ENCODE assay signal across 8 cellular contexts in genomic region chrX:38803286-38803608, GRCh38. TPM values are rescaled to one million over a fixed set of nuclear protein-coding genes. Genes with fewer than 3 reads are reported as not detected.
DNase-seq lines count a peak whose midpoint lies in the region; ATAC-seq and TF ChIP-seq lines count a peak whose summit lies in the region.

No MANE protein-coding gene starts in this region.

- H3K23ac ChIP-seq in trophoblast cell (ENCODE audit: low read length), result no peak overlapping the region

- H3K9me3 ChIP-seq in Peyer's patch (no peaks in the 10 kb centered on the region), trophoblast cell (ENCODE audit: insufficient read depth, low read depth, low read length) (no peaks in the 10 kb centered on the region)

- no peak overlapping the region for H3K14ac ChIP-seq in trophoblast cell (ENCODE audit: low read length)

- no peak overlapping the region for H2BK120ac ChIP-seq in trophoblast cell (ENCODE audit: insufficient read depth, low read length, poor library complexity)

- peaks cover 14% of the 10 kb centered on the region for H3K79me1 ChIP-seq in trophoblast cell (ENCODE audit: low read length)

- H3K27me3 ChIP-seq in H7 (ENCODE audit: control insufficient read depth, insufficient read depth, low read length), result no peaks in the 10 kb centered on the region
- no peaks in the 10 kb centered on the region for H3K27me3 ChIP-seq in Peyer's patch
- H3K27me3 ChIP-seq in trophoblast cell (ENCODE audit: insufficient read depth, low read length), result no peaks in the 10 kb centered on the region

- peaks cover 10% of the 10 kb centered on the region for H3K79me2 ChIP-seq in trophoblast cell (ENCODE audit: control insufficient read depth, insufficient read depth, low read length, poor library complexity)

- H4K12ac ChIP-seq in trophoblast cell (ENCODE audit: low read depth, low read length), result no peak overlapping the region

- H2BK12ac ChIP-seq in trophoblast cell (ENCODE audit: low read length), result no peak overlapping the region

- H3K4me1 ChIP-seq in Peyer's patch (peaks cover 0 to 6% (median 0%) of the 10 kb centered on the region in 4 donors), trophoblast cell (ENCODE audit: control insufficient read depth in 1 of 2, insufficient read depth in 2 of 2, low read length in 2 of 2) (peaks cover 3 to 5% of the 10 kb centered on the region in 2 experiments)

- TF ChIP-seq POLR2A in Peyer's patch (IDR thresholded peaks at IDR 0.05) (no peak), erythroblast (IDR thresholded peaks at IDR 0.05; ENCODE audit: low read length) (no peak)

- H4K91ac ChIP-seq in trophoblast cell (ENCODE audit: low read depth, low read length), result no peak overlapping the region

- peaks cover 13% of the 10 kb centered on the region for H3K36me3 ChIP-seq in H7 (replicated peaks; ENCODE audit: control insufficient read depth, insufficient read depth, low read length)
- no peaks in the 10 kb centered on the region for H3K36me3 ChIP-seq in Peyer's patch
- H3K36me3 ChIP-seq in trophoblast cell (ENCODE audit: control insufficient read depth in 1 of 2, insufficient read depth in 2 of 2, low read length in 2 of 2), result no peaks in the 10 kb centered on the region

- no peak overlapping the region for H3K4ac ChIP-seq in trophoblast cell (ENCODE audit: low read depth, low read length)

- DNase-seq in H7, result no peak
- DNase-seq in Peyer's patch, result no peak
- peak; percentile 70 to 71 for DNase-seq in erythroblast (lab: John Stamatoyannopoulos, UW)
- no peak for DNase-seq in trophoblast cell
- no peak for DNase-seq in cerebellar nuclear complex (lab: John Stamatoyannopoulos, UW)
- no peak for DNase-seq in HuH-7.5 (ENCODE audit: low spot score)

- peak overlapping the region; percentile 41 for H2AFZ ChIP-seq in trophoblast cell (ENCODE audit: insufficient read depth, low read length, poor library complexity)

- no CpG with 5 or more reads among the region's 3 CpGs for WGBS in trophoblast cell (ENCODE audit: extremely low coverage, insufficient coverage, insufficient read length)

- H3K9ac ChIP-seq in trophoblast cell (ENCODE audit: low read length), result no peak overlapping the region

- H2BK5ac ChIP-seq in trophoblast cell (ENCODE audit: low read depth, low read length, poor library complexity), result no peak overlapping the region

- H2AK5ac ChIP-seq in trophoblast cell (ENCODE audit: low read length), result no peak overlapping the region

- peak overlapping the region; percentile 83 to 96 (median 90) for H3K27ac ChIP-seq in Peyer's patch
- no peak overlapping the region for H3K27ac ChIP-seq in trophoblast cell (ENCODE audit: low read depth, low read length)

- peak overlapping the region; percentile 71 for H3K4me2 ChIP-seq in trophoblast cell (ENCODE audit: low read length)

- no peak for ATAC-seq in GM18502 (IDR thresholded peaks at IDR 0.05; ENCODE audit: poor library complexity, unreplicated experiment)
- no peak for ATAC-seq in HG03175 (IDR thresholded peaks at IDR 0.05; ENCODE audit: unreplicated experiment)

- no peak for TF ChIP-seq CTCF in Peyer's patch (IDR thresholded peaks at IDR 0.05)

- H3K18ac ChIP-seq in trophoblast cell (ENCODE audit: low read length), result no peak overlapping the region

- no peak overlapping the region for H4K8ac ChIP-seq in trophoblast cell (ENCODE audit: low read depth, low read length)

- H3K4me3 ChIP-seq in H7 (ENCODE audit: insufficient read depth, low read depth, low read length) (peak overlapping the region; percentile 72), Peyer's patch (peak overlapping the region; percentile 51 to 85 (median 60)), trophoblast cell (ENCODE audit: low read depth, low read length) (no peak overlapping the region)

RNA-seq across cellular contexts. Expression of gene MID1IP1, which starts 2.0 kb away (rescaled TPM):
- total RNA-seq in H7 (2014; rRNA removed; shearing (Covaris generic)), result 212 and 232 TPM in 2 replicates
- total RNA-seq in Peyer's patch, result 10 to 100 TPM; 22.3 to 29.9 (median 27.8) TPM
- 18.4 and 18.5 TPM in 2 replicates for polyA plus RNA-seq in trophoblast cell (2013)

Comparison
In these comparisons a context has a peak if more than half of its experiments do, and no peak if none do; other contexts are left out.
1. DNase-seq: peak in erythroblast (2 of 2); none in H7 (single experiment), Peyer's patch (0 of 3), trophoblast cell (0 of 2), cerebellar nuclear complex (0 of 2) and HuH-7.5 (single experiment).